In the genomic region with DNA sequence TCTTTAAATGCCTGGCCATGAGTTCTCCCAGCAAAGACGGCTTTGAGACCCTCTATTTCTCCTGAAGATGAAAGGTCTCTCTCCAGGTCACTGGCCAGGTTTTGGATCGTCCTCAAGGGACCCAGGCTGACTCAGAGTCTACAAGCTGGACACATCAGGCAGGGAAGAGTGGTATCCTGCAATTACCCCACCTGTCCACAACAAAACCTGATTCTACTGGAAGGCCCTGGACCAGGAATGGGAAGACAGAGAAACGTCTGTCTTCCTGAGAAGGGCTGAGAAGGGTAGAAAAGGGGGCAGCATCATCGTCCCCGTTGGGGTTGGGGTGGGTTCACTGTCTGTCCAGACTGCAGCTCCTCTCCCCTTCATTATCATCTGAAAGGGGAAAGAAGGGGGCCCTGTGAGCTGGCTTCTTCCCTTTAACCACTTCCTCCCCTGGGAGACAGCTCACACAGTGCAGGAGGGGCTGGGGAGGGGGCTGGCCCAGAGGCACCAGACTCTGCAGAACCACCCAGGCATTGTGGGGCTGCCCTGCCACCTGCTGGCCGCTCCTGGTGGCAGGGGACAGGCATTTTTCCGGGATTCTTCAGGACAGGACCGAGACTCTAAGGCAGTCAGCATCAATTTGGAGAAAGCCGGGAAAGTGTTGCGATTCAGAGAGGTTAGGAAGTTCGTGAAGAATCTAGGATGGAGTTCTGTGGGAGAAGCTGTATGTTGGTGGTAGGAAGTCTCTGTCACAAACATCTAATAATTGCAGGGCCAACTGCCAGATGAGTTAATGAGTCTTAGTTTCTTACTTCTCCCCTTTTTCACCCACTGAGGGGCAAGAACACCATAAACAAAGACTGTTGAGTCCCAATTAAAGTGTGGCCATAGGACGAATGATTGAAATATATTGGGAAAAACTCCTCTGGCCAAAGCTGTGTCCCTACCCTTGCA, we compare ENCODE assay signal across 8 cellular contexts. TPM values are rescaled to one million over a fixed set of nuclear protein-coding genes. Genes with fewer than 3 reads are reported as not detected.
DNase-seq lines count a peak whose midpoint lies in the region; ATAC-seq, FAIRE-seq and TF ChIP-seq lines count a peak whose summit lies in the region.

No MANE protein-coding gene starts in this region.

- H3K27me3 Mint-ChIP-seq in immature natural killer cell (ENCODE audit: low read depth in 3 of 3) = peaks cover 0 to 1% (median 0%) of the 10 kb centered on the region in 3 donors

- H3K27ac Mint-ChIP-seq in immature natural killer cell = no peak overlapping the region

- CTCF ChIA-PET in RWPE1 (lab: Yijun Ruan, JAX) = interaction anchor here (0.5 to 1.9 kb wide), 7 partner anchors 133 to 897 kb away, joined by 3 to 8 read pairs (median 3); no protein-coding TSS in a partner anchor

- DNase-seq in Ammon's horn (ENCODE audit: low spot score) (peak; percentile 73), H54 (ENCODE audit: insufficient read length, low spot score) (peak; percentile 15), RWPE1 (ENCODE audit: low spot score) (peak; percentile 17), brain microvascular endothelial cell (peak; percentile 47), immature natural killer cell (peak in 2 of 3 donors; percentile 3)
- DNase-seq in stimulated activated CD4-positive, alpha-beta T cell treated with anti-CD3 and anti-CD28 coated beads, Interleukin-15, amount 100 ng/mL, for 24 hours = peak; percentile 53

- in situ Hi-C loops in brain microvascular endothelial cell (cut with HindIII; ENCODE audit: low pct_ligation_motif_present, low sequenced_read_pairs) = no loop called here

- FAIRE-seq in H54 (lab: Jason Lieb, UNC) = no peak

- H3K9me3 Mint-ChIP-seq in immature natural killer cell = no peaks in the 10 kb centered on the region

- no peaks in the 10 kb centered on the region for H3K36me3 Mint-ChIP-seq in immature natural killer cell

- POLR2A ChIA-PET in RWPE1 (lab: Yijun Ruan, JAX; ENCODE audit: low non-redundant PET) = no interaction called here

- no peak for TF ChIP-seq POLR2A in H54 (IDR thresholded peaks at IDR 0.05; ENCODE audit: low read depth, low read length)

- ATAC-seq in HG03039 (IDR thresholded peaks at IDR 0.05; ENCODE audit: unreplicated experiment) (no peak), GM18907 (IDR thresholded peaks at IDR 0.05; ENCODE audit: unreplicated experiment) (no peak)

- no peak overlapping the region for H3K4me3 ChIP-seq in brain microvascular endothelial cell (ENCODE audit: low read depth, low read length)

- no peaks in the 10 kb centered on the region for H3K36me3 ChIP-seq in brain microvascular endothelial cell (replicated peaks)

- no peaks in the 10 kb centered on the region for H3K27me3 ChIP-seq in brain microvascular endothelial cell (replicated peaks)

- H3K4me1 Mint-ChIP-seq in immature natural killer cell = no peaks in the 10 kb centered on the region

- TF ChIP-seq CTCF in RWPE1 (conservative IDR thresholded peaks at IDR 0.05; ENCODE audit: low read depth) (peak; percentile 87), brain microvascular endothelial cell (IDR thresholded peaks at IDR 0.05; ENCODE audit: low read depth, low read length, missing control alignments) (peak; percentile 95)

- H3K27ac ChIP-seq in RWPE1 (peak overlapping the region; percentile 51), brain microvascular endothelial cell (no peak overlapping the region)

- H3K4me3 Mint-ChIP-seq in immature natural killer cell = no peak overlapping the region

RNA-seq across cellular contexts. Expression of a gene that starts 57.6 kb away (rescaled TPM):
- polyA plus RNA-seq in immature natural killer cell = not detected

Comparison
In these comparisons a context has a peak if more than half of its experiments do, and no peak if none do; other contexts are left out.
1. DNase-seq: peak in every context shown above with its lines; median percentile 73 in Ammon's horn; 53 in stimulated activated CD4-positive, alpha-beta T cell treated with anti-CD3 and anti-CD28 coated beads, Interleukin-15, amount 100 ng/mL, for 24 hours; 47 in brain microvascular endothelial cell; 17 in RWPE1; 15 in H54; 3 in immature natural killer cell.